In the genomic region with DNA sequence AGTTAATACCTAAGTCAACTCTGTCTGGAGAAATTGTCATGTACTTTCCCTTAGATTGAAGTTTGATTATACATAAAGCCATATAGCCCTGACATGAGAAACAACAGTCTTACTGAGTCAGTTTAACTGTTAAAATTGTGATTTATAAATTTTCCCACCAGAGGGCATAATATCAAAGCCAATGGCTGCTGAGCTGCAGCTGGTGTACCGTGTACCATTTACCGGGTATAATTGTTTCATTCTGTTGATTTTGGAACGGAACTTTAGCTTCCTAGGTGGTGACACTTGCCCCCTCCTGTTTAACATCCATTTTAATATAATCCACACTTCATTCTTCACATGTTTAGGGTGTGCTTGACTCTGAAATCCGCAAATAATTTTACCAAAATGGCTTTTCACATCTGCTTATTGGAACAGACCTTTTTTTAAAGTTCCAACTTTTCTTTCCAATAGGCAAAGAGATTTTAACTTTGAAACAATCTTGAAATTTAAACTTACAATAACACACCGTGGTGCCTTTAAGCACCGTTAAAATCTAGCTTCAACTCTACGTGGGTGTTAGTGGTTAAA, we compare ENCODE assay signal across 8 cellular contexts.
DNase-seq lines count a peak whose midpoint lies in the region; ATAC-seq, FAIRE-seq and TF ChIP-seq lines count a peak whose summit lies in the region.

No MANE protein-coding gene starts in this region.

- H2AFZ ChIP-seq in astrocyte (ENCODE audit: low read depth, low read length) (peak overlapping the region; percentile 14), hepatocyte (peak overlapping the region; percentile 50)

- WGBS in hepatocyte (ENCODE audit: low lambda C conversion rate, missing lambda C conversion rate), result 38% methylated on average over 7 of the region's 7 CpGs

- H3K4me1 ChIP-seq in astrocyte (ENCODE audit: insufficient read depth, low read length), result no peaks in the 10 kb centered on the region
- no peaks in the 10 kb centered on the region for H3K4me1 ChIP-seq in hepatocyte (ENCODE audit: insufficient read depth)

- DNase-seq in COLO668 (lab: John Stamatoyannopoulos, UW; ENCODE audit: unreplicated experiment) (peak; percentile 1), NCI-H2196 treated with DMSO at 0.1 percent for 48 hours (lab: John Stamatoyannopoulos, UW; ENCODE audit: unreplicated experiment) (peak; percentile 8), astrocyte (ENCODE audit: low read depth) (no peak), hepatocyte (ENCODE audit: low spot score) (peak; percentile 57)
- DNase-seq in activated effector memory CD4-positive, alpha-beta T cell treated with anti-CD3 and anti-CD28 coated beads, Interleukin-2, amount 50 U/mL, for 16 hours, result no peak

- peak; percentile 59 for FAIRE-seq in astrocyte (lab: Jason Lieb, UNC)

- no peaks in the 10 kb centered on the region for H3K4me1 Mint-ChIP-seq in astrocyte (ENCODE audit: low read depth, unreplicated experiment)
- H3K4me1 Mint-ChIP-seq in stimulated activated memory B cell treated with anti-CD40 and anti-IgM and Interleukin-4, amounts not matched to agents 10 μg/mL and 1 μg/mL and 100 μg/mL, for 72 hours, result no peaks in the 10 kb centered on the region

- H3K79me2 ChIP-seq in astrocyte (ENCODE audit: insufficient read depth, low read length) (no peaks in the 10 kb centered on the region), hepatocyte (no peaks in the 10 kb centered on the region)

- no peaks in the 10 kb centered on the region for H3K9me2 ChIP-seq in hepatocyte (replicated peaks; ENCODE audit: insufficient read depth)

- no peaks in the 10 kb centered on the region for H3K9me3 Mint-ChIP-seq in astrocyte (ENCODE audit: unreplicated experiment)
- no peaks in the 10 kb centered on the region for H3K9me3 Mint-ChIP-seq in stimulated activated memory B cell treated with anti-CD40 and anti-IgM and Interleukin-4, amounts not matched to agents 10 μg/mL and 1 μg/mL and 100 μg/mL, for 72 hours

- no peaks in the 10 kb centered on the region for H3K27me3 ChIP-seq in astrocyte (ENCODE audit: insufficient read depth, low read length)
- H3K27me3 ChIP-seq in hepatocyte, result no peaks in the 10 kb centered on the region

- H4K20me1 ChIP-seq in astrocyte (ENCODE audit: insufficient read depth, low read length), result no peaks in the 10 kb centered on the region
- H4K20me1 ChIP-seq in hepatocyte (ENCODE audit: insufficient read depth, poor library complexity, severe bottlenecking), result no peaks in the 10 kb centered on the region

- H3K4me2 ChIP-seq in astrocyte (ENCODE audit: low read length) (peak overlapping the region; percentile 64), hepatocyte (peak overlapping the region; percentile 68)

- H3K36me3 Mint-ChIP-seq in astrocyte (ENCODE audit: low read depth, unreplicated experiment), result no peaks in the 10 kb centered on the region
- peaks cover 6% of the 10 kb centered on the region for H3K36me3 Mint-ChIP-seq in stimulated activated memory B cell treated with anti-CD40 and anti-IgM and Interleukin-4, amounts not matched to agents 10 μg/mL and 1 μg/mL and 100 μg/mL, for 72 hours

- TF ChIP-seq CTCF in astrocyte (IDR thresholded peaks at IDR 0.05; ENCODE audit: insufficient read depth, low read depth, low read length) (peak; percentile 48), hepatocyte (IDR thresholded peaks at IDR 0.05; ENCODE audit: poor library complexity) (peak; percentile 69)

- no peaks in the 10 kb centered on the region for H3K9me3 ChIP-seq in astrocyte (ENCODE audit: insufficient read depth, low read depth, low read length)
- no peaks in the 10 kb centered on the region for H3K9me3 ChIP-seq in hepatocyte (ENCODE audit: low read depth)

- H3K4me3 Mint-ChIP-seq in astrocyte (ENCODE audit: unreplicated experiment), result no peak overlapping the region
- no peak overlapping the region for H3K4me3 Mint-ChIP-seq in stimulated activated memory B cell treated with anti-CD40 and anti-IgM and Interleukin-4, amounts not matched to agents 10 μg/mL and 1 μg/mL and 100 μg/mL, for 72 hours

- H3K27ac Mint-ChIP-seq in astrocyte (ENCODE audit: unreplicated experiment), result no peak overlapping the region
- H3K27ac Mint-ChIP-seq in stimulated activated memory B cell treated with anti-CD40 and anti-IgM and Interleukin-4, amounts not matched to agents 10 μg/mL and 1 μg/mL and 100 μg/mL, for 72 hours, result no peak overlapping the region

- H3K27ac ChIP-seq in astrocyte (ENCODE audit: low read depth, low read length) (no peak overlapping the region), hepatocyte (no peak overlapping the region)

- no peaks in the 10 kb centered on the region for H3K27me3 Mint-ChIP-seq in astrocyte (ENCODE audit: low read depth, unreplicated experiment)
- no peaks in the 10 kb centered on the region for H3K27me3 Mint-ChIP-seq in stimulated activated memory B cell treated with anti-CD40 and anti-IgM and Interleukin-4, amounts not matched to agents 10 μg/mL and 1 μg/mL and 100 μg/mL, for 72 hours

- no peak overlapping the region for H3K9ac ChIP-seq in astrocyte (ENCODE audit: low read length)

- H3K36me3 ChIP-seq in astrocyte (ENCODE audit: insufficient read depth, low read length) (no peaks in the 10 kb centered on the region), hepatocyte (replicated peaks; ENCODE audit: insufficient read depth, low read depth) (no peaks in the 10 kb centered on the region)

- ATAC-seq in GM18870 (IDR thresholded peaks at IDR 0.05; ENCODE audit: unreplicated experiment) (peak; percentile 91), HG03064 (IDR thresholded peaks at IDR 0.05; ENCODE audit: low read depth, unreplicated experiment) (peak; percentile 81)
- ATAC-seq in stimulated activated memory B cell treated with anti-CD40 and anti-IgM and Interleukin-4, amounts not matched to agents 10 μg/mL and 1 μg/mL and 100 μg/mL, for 72 hours, result peak; percentile 65

- H3K4me3 ChIP-seq in astrocyte (ENCODE audit: insufficient read depth, low read depth, low read length), result peak overlapping the region; percentile 31
- H3K4me3 ChIP-seq in hepatocyte, result no peak overlapping the region

Comparison
In these comparisons a context has a peak if more than half of its experiments do, and no peak if none do; other contexts are left out.
1. DNase-seq: peak in COLO668 (single experiment), NCI-H2196 treated with DMSO at 0.1 percent for 48 hours (single experiment) and hepatocyte (single experiment); none in astrocyte (single experiment) and activated effector memory CD4-positive, alpha-beta T cell treated with anti-CD3 and anti-CD28 coated beads, Interleukin-2, amount 50 U/mL, for 16 hours (single experiment).
2. Peak in every context shown above with its lines, with median percentiles within 50 percentile points of each other: ATAC-seq.